1 cellular context compared by ENCODE assay signal in genomic region chr9:136439550-136440408, GRCh38.
TF ChIP-seq lines count a peak whose summit lies in the region.

Gene INPP5E, minus strand, starts transcription at chr9:136439845. Its CDS starts 426 bp downstream, at chr9:136439419.

TF ChIP-seq in SK-N-SH, 30 proteins besides CTCF, POLR2A, EP300 and RAD21 (continued from another document):
- no peak for TF ChIP-seq USF1 (IDR thresholded peaks at IDR 0.05; ENCODE audit: borderline replicate concordance, low read depth)
